Comparison of ENCODE assay signal across 8 cellular contexts in the genomic region with DNA sequence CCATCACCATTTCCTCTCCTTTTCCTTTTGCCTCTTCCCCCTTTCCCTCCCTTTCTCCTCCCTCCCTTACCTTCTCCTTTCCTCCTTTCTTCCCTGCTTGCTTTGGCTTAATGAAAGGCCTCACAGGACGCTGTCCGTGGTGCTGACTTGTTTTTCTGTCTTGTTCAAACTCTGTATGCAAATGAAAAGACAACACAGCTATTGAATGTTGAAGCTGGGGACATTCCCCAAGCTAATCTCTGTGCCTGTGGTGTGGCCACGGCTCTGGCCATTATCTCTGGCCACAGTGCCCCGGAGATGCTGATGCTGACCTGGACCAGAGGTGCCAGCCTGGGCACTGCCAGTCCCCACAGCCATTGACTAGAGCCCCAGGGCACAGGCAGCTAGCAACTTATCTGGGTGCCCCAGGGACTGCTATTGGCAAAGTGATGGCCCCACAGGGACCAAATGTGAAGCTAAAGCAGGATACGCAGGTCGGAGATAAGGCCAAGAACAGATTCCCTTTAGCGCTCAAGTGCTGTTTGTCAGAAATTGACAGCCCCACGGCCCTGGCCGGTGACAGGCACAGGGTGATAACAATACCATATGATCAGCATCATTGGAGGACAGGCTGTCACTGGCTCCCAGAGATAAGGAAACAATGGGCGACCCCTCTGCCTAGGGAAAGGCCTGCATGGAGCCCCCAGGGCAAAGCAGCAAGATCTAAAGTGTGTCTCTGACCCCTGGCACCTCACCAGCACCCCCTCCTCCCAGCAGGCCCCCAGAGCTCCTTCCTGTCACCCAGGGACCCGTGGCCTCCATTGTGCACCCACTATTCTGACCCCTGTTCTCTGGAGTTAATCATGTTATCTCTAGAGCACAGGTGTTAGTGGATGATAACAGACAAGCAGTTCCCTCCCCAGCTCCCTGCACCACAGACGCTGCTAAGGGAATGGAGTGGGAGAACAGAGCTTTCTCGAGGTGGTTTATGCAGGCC. TPM values are rescaled to one million over a fixed set of nuclear protein-coding genes. Genes with fewer than 3 reads are reported as not detected.
DNase-seq lines count a peak whose midpoint lies in the region; ATAC-seq and TF ChIP-seq lines count a peak whose summit lies in the region.

No MANE protein-coding gene starts in this region.

- H3K36me3 Mint-ChIP-seq in Caco-2 (ENCODE audit: insufficient read depth, unreplicated experiment) (no peaks in the 10 kb centered on the region), progenitor cell of endocrine pancreas (ENCODE audit: insufficient read depth) (no peaks in the 10 kb centered on the region)
- H3K36me3 Mint-ChIP-seq in activated CD8-positive, alpha-beta T cell treated with anti-CD3 and anti-CD28 coated beads for 36 hours (ENCODE audit: low read depth): no peaks in the 10 kb centered on the region

- H3K9me3 Mint-ChIP-seq in Caco-2 (ENCODE audit: unreplicated experiment): no peaks in the 10 kb centered on the region
- H3K9me3 Mint-ChIP-seq in activated CD8-positive, alpha-beta T cell treated with anti-CD3 and anti-CD28 coated beads for 36 hours: no peaks in the 10 kb centered on the region
- H3K9me3 Mint-ChIP-seq in progenitor cell of endocrine pancreas (ENCODE audit: low read depth): no peaks in the 10 kb centered on the region

- POLR2A ChIA-PET in Caco-2 (lab: Charles Lee): interaction anchor here (0.6 kb wide), 1 partner anchor 128 kb away, joined by 4 read pairs; no protein-coding TSS in a partner anchor
- POLR2A ChIA-PET in activated CD8-positive, alpha-beta T cell treated with anti-CD3 and anti-CD28 coated beads for 36 hours (lab: Charles Lee): interaction anchor here (0.6 kb wide), 1 partner anchor 9 kb away, joined by 3 read pairs; no protein-coding TSS in a partner anchor

- no TSS peak for BruUV-seq in Caco-2 (replicated peaks; lab: Mats Ljungman, UMichigan)

- H3K27ac Mint-ChIP-seq in Caco-2 (ENCODE audit: unreplicated experiment) (no peak overlapping the region), progenitor cell of endocrine pancreas (no peak overlapping the region)
- H3K27ac Mint-ChIP-seq in activated CD8-positive, alpha-beta T cell treated with anti-CD3 and anti-CD28 coated beads for 36 hours: no peak overlapping the region

- no peaks in the 10 kb centered on the region for H3K9me3 ChIP-seq in Caco-2

- TF ChIP-seq CTCF in Caco-2 (IDR thresholded peaks at IDR 0.05; ENCODE audit: insufficient read depth in 1 of 2, low read depth in 1 of 2, low read length in 1 of 2, severe bottlenecking in 1 of 2, unreplicated experiment in 1 of 2) (no peak), progenitor cell of endocrine pancreas (IDR thresholded peaks at IDR 0.05; ENCODE audit: unreplicated experiment) (no peak)
- TF ChIP-seq CTCF in activated CD8-positive, alpha-beta T cell treated with anti-CD3 and anti-CD28 coated beads for 36 hours (IDR thresholded peaks at IDR 0.05): no peak

- H3K4me3 ChIP-seq in Caco-2 (ENCODE audit: low read depth, low read length): no peak overlapping the region

- H3K36me3 ChIP-seq in Caco-2 (ENCODE audit: control insufficient read depth, insufficient read depth, low read length): no peaks in the 10 kb centered on the region

- H3K27me3 ChIP-seq in Caco-2 (replicated peaks; ENCODE audit: control insufficient read depth, insufficient read depth, low read length): no peaks in the 10 kb centered on the region

- H3K4me3 Mint-ChIP-seq in Caco-2 (ENCODE audit: unreplicated experiment) (no peak overlapping the region), progenitor cell of endocrine pancreas (ENCODE audit: low read depth) (no peak overlapping the region)
- no peak overlapping the region for H3K4me3 Mint-ChIP-seq in activated CD8-positive, alpha-beta T cell treated with anti-CD3 and anti-CD28 coated beads for 36 hours

- H3K4me1 Mint-ChIP-seq in Caco-2 (ENCODE audit: low read depth, unreplicated experiment) (no peaks in the 10 kb centered on the region), progenitor cell of endocrine pancreas (ENCODE audit: low read depth) (no peaks in the 10 kb centered on the region)
- no peaks in the 10 kb centered on the region for H3K4me1 Mint-ChIP-seq in activated CD8-positive, alpha-beta T cell treated with anti-CD3 and anti-CD28 coated beads for 36 hours (ENCODE audit: low read depth)

- CTCF ChIA-PET in Caco-2 (lab: Charles Lee): no interaction called here
- CTCF ChIA-PET in activated CD8-positive, alpha-beta T cell treated with anti-CD3 and anti-CD28 coated beads for 36 hours (lab: Charles Lee): interaction anchor here (1.3 to 1.5 kb wide), 3 partner anchors 9 to 47 kb away, joined by 3 read pairs; no protein-coding TSS in a partner anchor

- intact Hi-C loops in Caco-2 (cut with micrococcal nuclease; ENCODE audit: unreplicated experiment): no loop called here
- intact Hi-C loops in activated CD8-positive, alpha-beta T cell treated with anti-CD3 and anti-CD28 coated beads for 36 hours (cut with micrococcal nuclease): no loop called here

- peak; percentile 85 to 90 for DNase-seq in Caco-2
- DNase-seq in Kasumi-1 (lab: John Stamatoyannopoulos, UW): peak; percentile 14 to 59
- DNase-seq in activated CD8-positive, alpha-beta T cell treated with anti-CD3 and anti-CD28 coated beads for 36 hours: peak; percentile 74
- DNase-seq in fibroblast of peridontal ligament (ENCODE audit: extremely low read depth): peak; percentile 72
- DNase-seq in progenitor cell of endocrine pancreas (ENCODE audit: low spot score, unreplicated experiment): peak; percentile 75

- H3K27me3 Mint-ChIP-seq in Caco-2 (ENCODE audit: insufficient read depth, unreplicated experiment) (peaks cover 15% of the 10 kb centered on the region), progenitor cell of endocrine pancreas (peaks cover 37% of the 10 kb centered on the region)
- peaks cover 16% of the 10 kb centered on the region for H3K27me3 Mint-ChIP-seq in activated CD8-positive, alpha-beta T cell treated with anti-CD3 and anti-CD28 coated beads for 36 hours

- no peaks in the 10 kb centered on the region for H3K4me1 ChIP-seq in Caco-2

- no peak for ATAC-seq in activated CD8-positive, alpha-beta T cell treated with anti-CD3 and anti-CD28 coated beads for 36 hours
- no peak for ATAC-seq in GM18867 (IDR thresholded peaks at IDR 0.05; ENCODE audit: unreplicated experiment)
- ATAC-seq in HG03439 (IDR thresholded peaks at IDR 0.05; ENCODE audit: unreplicated experiment): no peak
- ATAC-seq in HG03521 (IDR thresholded peaks at IDR 0.05; ENCODE audit: unreplicated experiment): no peak

RNA-seq across cellular contexts. Expression of gene SLC32A1, which starts 31.6 kb away (rescaled TPM):
- not detected in 2 replicates for total RNA-seq in Caco-2 (2022)
- total RNA-seq in activated CD8-positive, alpha-beta T cell treated with anti-CD3 and anti-CD28 coated beads for 36 hours: not detected
- not detected in 2 replicates for total RNA-seq in progenitor cell of endocrine pancreas

RNA-seq across cellular contexts. Expression of gene ACTR5, which starts 55.5 kb away (rescaled TPM):
- 18.2 and 20.0 TPM in 2 replicates for total RNA-seq in Caco-2 (2022)
- total RNA-seq in activated CD8-positive, alpha-beta T cell treated with anti-CD3 and anti-CD28 coated beads for 36 hours: 1 to 10 TPM; 7.1 to 7.4 TPM
- 9.8 and 10.3 TPM in 2 replicates for total RNA-seq in progenitor cell of endocrine pancreas

Comparison
In these comparisons a context has a peak if more than half of its experiments do, and no peak if none do; other contexts are left out.
1. DNase-seq: peak in every context shown above with its lines; median percentile 88 in Caco-2; 75 in progenitor cell of endocrine pancreas; 74 in activated CD8-positive, alpha-beta T cell treated with anti-CD3 and anti-CD28 coated beads for 36 hours; 72 in fibroblast of peridontal ligament; 36 in Kasumi-1.